8 cellular contexts compared by ENCODE assay signal in the genomic region with DNA sequence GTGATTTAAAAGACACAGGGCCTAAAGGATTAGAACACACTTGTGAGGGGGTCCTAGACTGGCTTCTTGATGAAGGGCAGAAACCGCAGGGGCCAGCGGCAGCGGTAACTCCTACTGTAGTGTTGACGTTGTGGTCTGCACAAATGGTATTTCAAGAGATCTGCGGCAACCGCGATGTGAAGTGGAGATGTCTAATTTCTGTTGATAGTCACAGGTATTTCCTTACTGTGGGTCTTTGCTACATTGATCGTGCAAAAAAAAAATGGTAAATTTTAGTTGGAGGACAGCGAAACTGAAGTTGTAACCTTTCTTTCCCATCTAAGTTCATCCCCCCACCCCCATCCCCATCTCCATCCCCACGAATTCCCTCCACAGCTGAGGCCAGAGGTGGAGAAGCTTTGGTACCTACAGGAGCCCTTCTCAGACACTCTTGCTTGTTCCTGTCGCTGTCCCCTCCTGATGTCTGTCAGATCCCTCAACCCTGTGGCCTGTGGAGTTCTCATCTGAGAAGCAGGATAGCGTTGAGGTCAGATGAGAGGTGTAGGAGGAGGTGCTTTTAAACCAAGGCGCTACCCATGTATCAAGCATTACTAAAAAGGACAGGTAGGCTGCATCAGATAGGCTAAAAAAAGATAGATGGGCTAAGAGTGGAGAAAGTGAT. TPM values are rescaled to one million over a fixed set of nuclear protein-coding genes. Genes with fewer than 3 reads are reported as not detected.
DNase-seq lines count a peak whose midpoint lies in the region; ATAC-seq and TF ChIP-seq lines count a peak whose summit lies in the region.

No MANE protein-coding gene starts in this region.

- H3K4me3 ChIP-seq in right atrium auricular region (peak overlapping the region; percentile 88 to 91), sigmoid colon (peak overlapping the region; percentile 75 to 99 (median 94))

- no peaks in the 10 kb centered on the region for H3K9me3 ChIP-seq in right atrium auricular region
- H3K9me3 ChIP-seq in sigmoid colon, result no peaks in the 10 kb centered on the region

- no peak for TF ChIP-seq EP300 in sigmoid colon (IDR thresholded peaks at IDR 0.05)

- peak; percentile 11 for DNase-seq in activated gamma-delta T cell treated with Interleukin-2 at 50 U/mL for 16 hours
- no peak for DNase-seq in activated gamma-delta T cell (lab: John Stamatoyannopoulos, UW)
- DNase-seq in NCI-H82 treated with DMSO at 0.1 percent for 48 hours (lab: John Stamatoyannopoulos, UW; ENCODE audit: unreplicated experiment), result peak; percentile 38
- no peak for DNase-seq in right atrium auricular region (ENCODE audit: low spot score)
- no peak for DNase-seq in sigmoid colon
- DNase-seq in effector CD4-positive, alpha-beta T cell, result no peak

- H3K9me3 Mint-ChIP-seq in activated naive CD8-positive, alpha-beta T cell (ENCODE audit: low read depth), result no peaks in the 10 kb centered on the region

- peaks cover 10% of the 10 kb centered on the region for H3K36me3 Mint-ChIP-seq in activated naive CD8-positive, alpha-beta T cell

- no peak for TF ChIP-seq POLR2A in sigmoid colon (IDR thresholded peaks at IDR 0.05)

- H3K4me1 Mint-ChIP-seq in activated naive CD8-positive, alpha-beta T cell (ENCODE audit: low read depth), result peaks cover 42% of the 10 kb centered on the region

- H3K4me1 ChIP-seq in right atrium auricular region, result peaks cover 0 to 30% of the 10 kb centered on the region in 2 donors
- H3K4me1 ChIP-seq in sigmoid colon, result peaks cover 0 to 23% (median 14%) of the 10 kb centered on the region in 4 donors

- H3K27me3 ChIP-seq in right atrium auricular region (no peaks in the 10 kb centered on the region), sigmoid colon (no peaks in the 10 kb centered on the region)

- no peaks in the 10 kb centered on the region for H3K27me3 Mint-ChIP-seq in activated naive CD8-positive, alpha-beta T cell

- peak overlapping the region; percentile 97 for H3K4me3 Mint-ChIP-seq in activated naive CD8-positive, alpha-beta T cell

- peak; percentile 7 for ATAC-seq in HG02840 (IDR thresholded peaks at IDR 0.05; ENCODE audit: low FRiP score, unreplicated experiment)

- TF ChIP-seq CTCF in right atrium auricular region (IDR thresholded peaks at IDR 0.05) (no peak), sigmoid colon (IDR thresholded peaks at IDR 0.05) (no peak)

- intact Hi-C loops in sigmoid colon (cut with DNase I), result loop anchor here (2.0 to 10.0 kb wide), 2 partner anchors 146 to 320 kb away; partner anchors contain the start of genes MAP10 and SIPA1L2

- 2 to 6% methylated on average over 13 of the region's 13 CpGs for WGBS in sigmoid colon, 2 donors

- no peaks in the 10 kb centered on the region for H3K36me3 ChIP-seq in right atrium auricular region
- H3K36me3 ChIP-seq in sigmoid colon, result peaks cover 0 to 8% (median 0%) of the 10 kb centered on the region in 4 donors

- H3K27ac ChIP-seq in right atrium auricular region, result peak overlapping the region; percentile 82 to 92
- peak overlapping the region; percentile 79 to 84 (median 82) for H3K27ac ChIP-seq in sigmoid colon

- H3K27ac Mint-ChIP-seq in activated naive CD8-positive, alpha-beta T cell, result peak overlapping the region; percentile 95

RNA-seq across cellular contexts. Expression of gene NTPCR, which starts 0.6 kb away (rescaled TPM):
- 10 to 100 TPM; 27.3 to 39.3 TPM for total RNA-seq in right atrium auricular region
- total RNA-seq in sigmoid colon, result 10 to 100 TPM; 20.5 to 43.2 (median 27.1) TPM
- 100 to 1,000 TPM in 1 of 3 donors, 10 to 100 TPM in 2; 64.8 to 100 (median 74.5) TPM for polyA plus RNA-seq in sigmoid colon

Comparison
In these comparisons a context has a peak if more than half of its experiments do, and no peak if none do; other contexts are left out.
1. DNase-seq: peak in activated gamma-delta T cell treated with Interleukin-2 at 50 U/mL for 16 hours (single experiment) and NCI-H82 treated with DMSO at 0.1 percent for 48 hours (single experiment); none in activated gamma-delta T cell (single experiment), right atrium auricular region (single experiment), sigmoid colon (single experiment) and effector CD4-positive, alpha-beta T cell (single experiment).